Comparison of ENCODE assay signal across 19 cellular contexts in genomic region chr17:29747660-29748059, GRCh38.
DNase-seq lines count a peak whose midpoint lies in the region; ATAC-seq, FAIRE-seq and TF ChIP-seq lines count a peak whose summit lies in the region.
"Had no signal": no experiment of that assay in that cellular context is flagged by ENCODE, and none has a peak within 500 bp of the region (broad histone marks: within the 10 kb centered on the region; RNA-seq: fewer than 3 reads in every experiment).

No MANE protein-coding gene starts in this region.

- intact Hi-C loops in IMR-90 (cut with micrococcal nuclease): no loop called here

- H2AK5ac ChIP-seq in IMR-90 (ENCODE audit: low read depth, low read length) (no peak overlapping the region), trophoblast cell (ENCODE audit: low read length) (no peak overlapping the region)

- no peak overlapping the region for H2AK9ac ChIP-seq in IMR-90 (replicated peaks; ENCODE audit: low read depth, low read length, poor library complexity)

- H4K12ac ChIP-seq in trophoblast cell (ENCODE audit: low read depth, low read length): no peak overlapping the region

- DNase-seq in activated naive CD4-positive, alpha-beta T cell treated with Interleukin-2 at 50 U/mL for 16 hours: no peak
- DNase-seq in IMR-90 (no peak), T-cell (no peak), trophoblast cell (peak; percentile 85 to 98), NCI-H1436 treated with DMSO at 0.1 percent for 48 hours (lab: John Stamatoyannopoulos, UW) (no peak), GM12891 (ENCODE audit: insufficient read length, low spot score) (no peak)
- no peak for DNase-seq in stimulated activated CD4-positive, alpha-beta T cell treated with anti-CD3 and anti-CD28 coated beads, Interleukin-2, amount 100 ng/mL, for 48 hours
- DNase-seq: ACHN; activated CD4-positive, alpha-beta memory T cell treated with anti-CD3 and anti-CD28 coated beads for 36 hours; cortex of kidney; HCEC 1CT; islet precursor cell; stimulated activated naive B cell treated with anti-CD40 and anti-IgM and Interleukin-4, amounts not matched to agents 10 μg/mL and 1 μg/mL and 100 μg/mL, for 72 hours had no signal

- H2AFZ ChIP-seq in IMR-90 (replicated peaks; ENCODE audit: low read length, poor library complexity) (no peak overlapping the region), trophoblast cell (ENCODE audit: insufficient read depth, low read length, poor library complexity) (no peak overlapping the region)

- H3K36me3 ChIP-seq in IMR-90 (ENCODE audit: control insufficient read depth, insufficient read depth, low read length): no peaks in the 10 kb centered on the region
- H3K36me3 ChIP-seq in trophoblast cell (ENCODE audit: control insufficient read depth in 1 of 2, insufficient read depth in 2 of 2, low read length in 2 of 2): peaks cover 0 to 2% of the 10 kb centered on the region in 2 experiments

- no peak overlapping the region for H3K56ac ChIP-seq in IMR-90 (ENCODE audit: extremely low read depth, insufficient read depth, low read length)

- no peak overlapping the region for H3K4me3 ChIP-seq in IMR-90 (ENCODE audit: insufficient read depth, low read depth, low read length)
- no peak overlapping the region for H3K4me3 ChIP-seq in trophoblast cell (ENCODE audit: low read depth, low read length)
- H3K4me3 ChIP-seq: smooth muscle cell had no signal

- H3K27me3 ChIP-seq in IMR-90 (ENCODE audit: control insufficient read depth, insufficient read depth, low read length) (no peaks in the 10 kb centered on the region), trophoblast cell (ENCODE audit: insufficient read depth, low read length) (no peaks in the 10 kb centered on the region)

- H3K4ac ChIP-seq in IMR-90 (ENCODE audit: low read depth, low read length): no peak overlapping the region
- no peak overlapping the region for H3K4ac ChIP-seq in trophoblast cell (ENCODE audit: low read depth, low read length)

- no peak overlapping the region for H2BK15ac ChIP-seq in IMR-90 (ENCODE audit: low read depth, low read length)

- H4K5ac ChIP-seq in IMR-90 (ENCODE audit: low read depth, low read length): no peak overlapping the region

- no peak for TF ChIP-seq POLR2A in IMR-90 (IDR thresholded peaks at IDR 0.05; ENCODE audit: low read depth, low read length)
- TF ChIP-seq POLR2A in GM12891 (IDR thresholded peaks at IDR 0.05; ENCODE audit: low read depth, low read length): no peak

- ATAC-seq in IMR-90 (ENCODE audit: low read depth): no peak
- no peak for ATAC-seq in T-cell (replicated peaks in 1 of 4)
- ATAC-seq: activated T-helper 17 cell treated with anti-CD3 and anti-CD28 coated beads, Interleukin-2, amount 50 U/mL, for 72 hours; stimulated activated naive B cell treated with anti-CD40 and anti-IgM and Interleukin-4, amounts not matched to agents 10 μg/mL and 1 μg/mL and 100 μg/mL, for 72 hours had no signal

- in situ Hi-C loops in IMR-90 (cut with MboI; ENCODE audit: low sequenced_read_pairs): no loop called here

- H3K14ac ChIP-seq in IMR-90 (replicated peaks; ENCODE audit: low read depth, low read length) (no peak overlapping the region), trophoblast cell (ENCODE audit: low read length) (no peak overlapping the region)

- CTCF ChIA-PET in IMR-90 (lab: Yijun Ruan, JAX): interaction anchor here (0.9 kb wide), 1 partner anchor 108 kb away, joined by 3 read pairs; no protein-coding TSS in a partner anchor
- CTCF ChIA-PET in T-cell (lab: Charles Lee): interaction anchor here in 1 of 2 donors (0.6 kb wide), 1 partner anchor 10 kb away, joined by 3 read pairs; no protein-coding TSS in a partner anchor

- H3K4me2 ChIP-seq in IMR-90 (ENCODE audit: low read depth, low read length) (no peak overlapping the region), trophoblast cell (ENCODE audit: low read length) (no peak overlapping the region)
- H3K4me2 ChIP-seq: smooth muscle cell had no signal

- POLR2A ChIA-PET in IMR-90 (lab: Charles Lee; ENCODE audit: unreplicated experiment): no interaction called here
- POLR2A ChIA-PET in T-cell (lab: Charles Lee): interaction anchor here (0.5 to 0.9 kb wide), 2 partner anchors 57 to 70 kb away, joined by 3 read pairs; no protein-coding TSS in a partner anchor

- H4K8ac ChIP-seq in IMR-90 (ENCODE audit: low read depth in 2 of 2, low read length in 2 of 2) (no peak overlapping the region), trophoblast cell (ENCODE audit: low read depth, low read length) (no peak overlapping the region)

- H4K91ac ChIP-seq in IMR-90 (ENCODE audit: insufficient read depth, low read depth, low read length) (no peak overlapping the region), trophoblast cell (ENCODE audit: low read depth, low read length) (no peak overlapping the region)

- no TSS peak for BruUV-seq in IMR-90 (replicated peaks; lab: Mats Ljungman, UMichigan)

- peaks cover 5% of the 10 kb centered on the region for H3K36me3 Mint-ChIP-seq in activated naive CD4-positive, alpha-beta T cell treated with anti-CD3 and anti-CD28 coated beads, Interleukin-2, amount 50 U/mL, for 24 hours
- peaks cover 21% of the 10 kb centered on the region for H3K36me3 Mint-ChIP-seq in T-cell
- H3K36me3 Mint-ChIP-seq: mesothelial cell of epicardium had no signal

- H3K79me2 ChIP-seq in trophoblast cell (ENCODE audit: control insufficient read depth, insufficient read depth, low read length, poor library complexity): no peaks in the 10 kb centered on the region

- H3K23ac ChIP-seq in IMR-90 (ENCODE audit: low read depth, low read length) (0 out of 2 replicates have a peak overlapping the region, but pooled peaks have one; percentile 31), trophoblast cell (ENCODE audit: low read length) (no peak overlapping the region)

- H2BK5ac ChIP-seq in IMR-90 (ENCODE audit: low read depth, low read length, poor library complexity, severe bottlenecking): no peak overlapping the region
- H2BK5ac ChIP-seq in trophoblast cell (ENCODE audit: low read depth, low read length, poor library complexity): no peak overlapping the region

- H3K9me3 ChIP-seq in IMR-90 (ENCODE audit: control insufficient read depth, insufficient read depth, low read length) (no peaks in the 10 kb centered on the region), trophoblast cell (ENCODE audit: insufficient read depth, low read depth, low read length) (no peaks in the 10 kb centered on the region)

- no peak for TF ChIP-seq CTCF in IMR-90 (conservative IDR thresholded peaks at IDR 0.05; ENCODE audit: low read depth, low read length)

- peak overlapping the region; percentile 82 for H3K27ac Mint-ChIP-seq in activated naive CD4-positive, alpha-beta T cell treated with anti-CD3 and anti-CD28 coated beads, Interleukin-2, amount 50 U/mL, for 24 hours
- H3K27ac Mint-ChIP-seq in T-cell: peak overlapping the region; percentile 44 to 62
- H3K27ac Mint-ChIP-seq: activated CD4-positive, alpha-beta memory T cell treated with anti-CD3 and anti-CD28 coated beads for 36 hours; activated T-helper 17 cell treated with anti-CD3 and anti-CD28 coated beads, Interleukin-2, amount 50 U/mL, for 72 hours; mesothelial cell of epicardium; stimulated activated naive B cell treated with anti-CD40 and anti-IgM and Interleukin-4, amounts not matched to agents 10 μg/mL and 1 μg/mL and 100 μg/mL, for 72 hours had no signal

- no peaks in the 10 kb centered on the region for H3K27me3 Mint-ChIP-seq in activated naive CD4-positive, alpha-beta T cell treated with anti-CD3 and anti-CD28 coated beads, Interleukin-2, amount 50 U/mL, for 24 hours
- H3K27me3 Mint-ChIP-seq in T-cell: no peaks in the 10 kb centered on the region
- H3K27me3 Mint-ChIP-seq: activated CD4-positive, alpha-beta memory T cell treated with anti-CD3 and anti-CD28 coated beads for 36 hours; activated T-helper 17 cell treated with anti-CD3 and anti-CD28 coated beads, Interleukin-2, amount 50 U/mL, for 72 hours; stimulated activated naive B cell treated with anti-CD40 and anti-IgM and Interleukin-4, amounts not matched to agents 10 μg/mL and 1 μg/mL and 100 μg/mL, for 72 hours had no signal

- H3K4me1 Mint-ChIP-seq in activated naive CD4-positive, alpha-beta T cell treated with anti-CD3 and anti-CD28 coated beads, Interleukin-2, amount 50 U/mL, for 24 hours: peaks cover 86% of the 10 kb centered on the region
- H3K4me1 Mint-ChIP-seq in T-cell: peaks cover 81 to 90% (median 83%) of the 10 kb centered on the region in 3 donors

- H4K20me1 ChIP-seq in IMR-90 (ENCODE audit: insufficient read depth, low read length): peaks cover 6% of the 10 kb centered on the region; the same call in 1 of the 2 replicates

- H3K4me1 ChIP-seq in IMR-90 (ENCODE audit: control insufficient read depth, insufficient read depth, low read length): peaks cover 2% of the 10 kb centered on the region
- peaks cover 0 to 1% of the 10 kb centered on the region in 2 experiments for H3K4me1 ChIP-seq in trophoblast cell (ENCODE audit: control insufficient read depth in 1 of 2, insufficient read depth in 2 of 2, low read length in 2 of 2)

- no CpG with 5 or more reads among the region's 1 CpG for WGBS in IMR-90 (ENCODE audit: extremely low coverage in 2 of 2, insufficient read length in 1 of 2), 2 experiments
- WGBS in trophoblast cell (ENCODE audit: extremely low coverage, insufficient coverage, insufficient read length): no CpG with 5 or more reads among the region's 1 CpG

- peaks cover 3 to 14% of the 10 kb centered on the region in 2 experiments; a peak in 3 of 4 replicates for H3K79me1 ChIP-seq in IMR-90 (ENCODE audit: low read depth in 1 of 2, low read length in 2 of 2)
- H3K79me1 ChIP-seq in trophoblast cell (ENCODE audit: low read length): no peaks in the 10 kb centered on the region

- no peaks in the 10 kb centered on the region for H3K9me1 ChIP-seq in IMR-90 (ENCODE audit: insufficient read depth, low read length)

- H3K4me3 Mint-ChIP-seq in activated naive CD4-positive, alpha-beta T cell treated with anti-CD3 and anti-CD28 coated beads, Interleukin-2, amount 50 U/mL, for 24 hours: no peak overlapping the region
- peak overlapping the region in 1 of 3 donors; percentile 35 for H3K4me3 Mint-ChIP-seq in T-cell
- H3K4me3 Mint-ChIP-seq: activated CD4-positive, alpha-beta memory T cell treated with anti-CD3 and anti-CD28 coated beads for 36 hours; activated T-helper 17 cell treated with anti-CD3 and anti-CD28 coated beads, Interleukin-2, amount 50 U/mL, for 72 hours; mesothelial cell of epicardium; stimulated activated naive B cell treated with anti-CD40 and anti-IgM and Interleukin-4, amounts not matched to agents 10 μg/mL and 1 μg/mL and 100 μg/mL, for 72 hours had no signal

- no peak overlapping the region for H2BK20ac ChIP-seq in IMR-90 (ENCODE audit: low read depth, low read length)

- H2BK120ac ChIP-seq in IMR-90 (ENCODE audit: low read depth, low read length) (no peak overlapping the region), trophoblast cell (ENCODE audit: insufficient read depth, low read length, poor library complexity) (no peak overlapping the region)

- no peak overlapping the region; the same call in 1 of the 2 replicates for H3K18ac ChIP-seq in IMR-90 (ENCODE audit: low read depth, low read length)
- no peak overlapping the region for H3K18ac ChIP-seq in trophoblast cell (ENCODE audit: low read length)

- no peak for FAIRE-seq in GM12891 (lab: Jason Lieb, UNC)
- FAIRE-seq: astrocyte, TTC549 had no signal

- H3K9me3 Mint-ChIP-seq in activated naive CD4-positive, alpha-beta T cell treated with anti-CD3 and anti-CD28 coated beads, Interleukin-2, amount 50 U/mL, for 24 hours: no peaks in the 10 kb centered on the region
- H3K9me3 Mint-ChIP-seq in T-cell: no peaks in the 10 kb centered on the region
- H3K9me3 Mint-ChIP-seq: activated CD4-positive, alpha-beta memory T cell treated with anti-CD3 and anti-CD28 coated beads for 36 hours; activated T-helper 17 cell treated with anti-CD3 and anti-CD28 coated beads, Interleukin-2, amount 50 U/mL, for 72 hours; mesothelial cell of epicardium; stimulated activated naive B cell treated with anti-CD40 and anti-IgM and Interleukin-4, amounts not matched to agents 10 μg/mL and 1 μg/mL and 100 μg/mL, for 72 hours had no signal

- dilution Hi-C loops in IMR-90 (cut with HindIII; ENCODE audit: low sequenced_read_pairs, unreplicated experiment): no loop called here

- H2BK12ac ChIP-seq in trophoblast cell (ENCODE audit: low read length): no peak overlapping the region

- H3K9ac ChIP-seq in IMR-90 (ENCODE audit: low read depth, low read length) (no peak overlapping the region), trophoblast cell (ENCODE audit: low read length) (no peak overlapping the region)

- no peak for TF ChIP-seq RAD21 in IMR-90 (IDR thresholded peaks at IDR 0.05; ENCODE audit: low read length)

- H3K27ac ChIP-seq in IMR-90 (ENCODE audit: insufficient read depth, low read length) (no peak overlapping the region), trophoblast cell (ENCODE audit: low read depth, low read length) (no peak overlapping the region)

Comparison
In these comparisons a context has a peak if more than half of its experiments do, and no peak if none do; other contexts are left out.
1. DNase-seq: peak in trophoblast cell (2 of 2); none in activated naive CD4-positive, alpha-beta T cell treated with Interleukin-2 at 50 U/mL for 16 hours (single experiment), IMR-90 (single experiment), T-cell (0 of 34), NCI-H1436 treated with DMSO at 0.1 percent for 48 hours (single experiment), GM12891 (single experiment) and stimulated activated CD4-positive, alpha-beta T cell treated with anti-CD3 and anti-CD28 coated beads, Interleukin-2, amount 100 ng/mL, for 48 hours (0 of 2).